8 cellular contexts compared by ENCODE assay signal in the genomic region with DNA sequence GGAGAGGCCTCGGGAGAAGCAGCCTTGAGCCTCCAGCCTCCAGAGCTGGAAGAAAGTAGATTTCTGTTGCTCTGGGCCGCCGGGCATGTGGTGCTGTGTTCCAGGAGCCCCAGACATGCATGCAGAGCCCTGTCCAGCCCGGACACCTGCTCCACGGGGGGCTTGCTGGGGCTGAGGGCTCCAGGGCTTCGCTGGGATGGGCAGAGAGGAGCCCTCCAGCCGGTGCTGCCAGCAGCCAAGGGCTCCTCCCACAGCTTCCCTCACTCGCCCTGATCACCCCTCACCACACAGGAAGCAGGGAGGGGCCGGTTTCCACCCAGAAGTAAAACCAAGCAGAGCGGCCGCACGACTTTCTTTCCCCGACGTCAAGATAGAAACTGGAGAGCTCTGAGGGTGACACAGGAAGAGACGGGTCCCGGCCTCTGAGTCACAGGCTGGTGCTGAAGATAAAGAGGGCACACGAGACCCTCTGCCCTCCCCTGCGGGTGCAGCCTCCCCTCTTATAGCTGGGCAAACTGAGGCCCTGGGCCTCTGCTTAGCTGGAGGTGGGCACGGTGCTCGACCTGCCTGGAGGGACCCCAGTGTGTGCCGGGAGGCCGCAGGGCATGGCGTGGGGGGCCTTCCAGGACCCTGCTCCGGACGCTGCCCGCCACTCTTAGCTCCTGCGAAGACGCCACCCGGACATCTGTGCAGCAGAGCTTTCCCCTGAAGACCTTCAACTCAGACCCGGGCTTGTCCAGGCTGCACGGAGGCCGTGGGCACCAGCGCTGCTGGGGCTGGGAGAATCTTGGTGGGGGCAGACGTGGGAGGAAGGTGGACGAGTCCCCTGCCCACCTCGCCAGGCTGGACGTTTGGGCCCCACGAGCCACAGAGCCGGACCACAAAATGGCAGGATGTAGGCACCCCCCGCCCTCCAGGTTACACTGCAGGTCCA. TPM values are rescaled to one million over a fixed set of nuclear protein-coding genes. Genes with fewer than 3 reads are reported as not detected.
DNase-seq lines count a peak whose midpoint lies in the region; ATAC-seq and TF ChIP-seq lines count a peak whose summit lies in the region.

No MANE protein-coding gene starts in this region.

- 27% methylated on average over 7 of the region's 40 CpGs for WGBS in right lobe of liver (ENCODE audit: insufficient coverage, low coverage, low lambda C conversion rate, missing lambda C conversion rate)
- 70% methylated on average over 33 of the region's 40 CpGs for WGBS in prostate gland

- no peak for TF ChIP-seq POLR2A in right lobe of liver (IDR thresholded peaks at IDR 0.05)
- TF ChIP-seq POLR2A in prostate gland (IDR thresholded peaks at IDR 0.05), result no peak

- H3K27ac ChIP-seq in BLaER1 treated with 17β-estradiol and CSF1 and Interleukin-3, amounts not matched to agents 10 nM and 100 nM, result peak overlapping the region; percentile 59 to 90 (median 83); a peak in 21 of 22 replicates
- H3K27ac ChIP-seq in right lobe of liver (peak overlapping the region; percentile 21 to 60 (median 44)), prostate gland (no peak overlapping the region)

- DNase-seq in GM19240 (ENCODE audit: insufficient read length, low spot score) (peak; percentile 99), T-helper 1 cell (peak; percentile 70 to 95 (median 86)), right lobe of liver (peak; percentile 70 to 82 (median 78)), prostate gland (ENCODE audit: low spot score) (no peak)
- peak; percentile 93 for DNase-seq in activated naive CD8-positive, alpha-beta T cell treated with anti-CD3 and anti-CD28 coated beads, Interleukin-2, amount 50 U/mL, for 24 hours
- DNase-seq in stimulated activated CD8-positive, alpha-beta memory T cell treated with anti-CD3 and anti-CD28 coated beads, Interleukin-15, amount 100 ng/mL, for 48 hours (ENCODE audit: low read depth in 2 of 2), result peak; percentile 90 to 93

- H3K4me1 ChIP-seq in BLaER1 treated with 17β-estradiol and CSF1 and Interleukin-3, amounts not matched to agents 10 nM and 100 nM, result peaks cover 83 to 95% (median 91%) of the 10 kb centered on the region in 10 experiments
- H3K4me1 ChIP-seq in right lobe of liver (no peaks in the 10 kb centered on the region), prostate gland (replicated peaks) (no peaks in the 10 kb centered on the region)

- H3K27me3 Mint-ChIP-seq in activated naive CD8-positive, alpha-beta T cell treated with anti-CD3 and anti-CD28 coated beads, Interleukin-2, amount 50 U/mL, for 24 hours, result no peaks in the 10 kb centered on the region

- intact Hi-C loops in right lobe of liver (cut with DNase I) (no loop called here), prostate gland (cut with DNase I) (no loop called here)

- H3K4me2 ChIP-seq in BLaER1 treated with 17β-estradiol and CSF1 and Interleukin-3, amounts not matched to agents 10 nM and 100 nM, result peak overlapping the region; percentile 92 to 100 (median 97)

- TF ChIP-seq CTCF in right lobe of liver (IDR thresholded peaks at IDR 0.05) (no peak), prostate gland (IDR thresholded peaks at IDR 0.05) (no peak)

- peak overlapping the region; percentile 66 to 81 (median 77) for H3K9ac ChIP-seq in BLaER1 treated with 17β-estradiol and CSF1 and Interleukin-3, amounts not matched to agents 10 nM and 100 nM

- peaks cover 0 to 7% (median 0%) of the 10 kb centered on the region in 11 experiments; a peak in 4 of 22 replicates for H4K20me1 ChIP-seq in BLaER1 treated with 17β-estradiol and CSF1 and Interleukin-3, amounts not matched to agents 10 nM and 100 nM

- H3K27ac Mint-ChIP-seq in activated naive CD8-positive, alpha-beta T cell treated with anti-CD3 and anti-CD28 coated beads, Interleukin-2, amount 50 U/mL, for 24 hours, result peak overlapping the region; percentile 94

- H3K4me3 ChIP-seq in BLaER1 treated with 17β-estradiol and CSF1 and Interleukin-3, amounts not matched to agents 10 nM and 100 nM, result peak overlapping the region; percentile 31 to 70 (median 54); a peak in 18 of 20 replicates
- H3K4me3 ChIP-seq in right lobe of liver (no peak overlapping the region), prostate gland (no peak overlapping the region)

- H3K27me3 ChIP-seq in BLaER1 treated with 17β-estradiol and CSF1 and Interleukin-3, amounts not matched to agents 10 nM and 100 nM, result no peaks in the 10 kb centered on the region
- H3K27me3 ChIP-seq in right lobe of liver (no peaks in the 10 kb centered on the region), prostate gland (replicated peaks; ENCODE audit: insufficient read depth) (no peaks in the 10 kb centered on the region)

- H3K9me3 ChIP-seq in BLaER1 treated with 17β-estradiol and CSF1 and Interleukin-3, amounts not matched to agents 10 nM and 100 nM (replicated peaks in 1 of 11), result no peaks in the 10 kb centered on the region
- no peaks in the 10 kb centered on the region for H3K9me3 ChIP-seq in right lobe of liver
- H3K9me3 ChIP-seq in prostate gland, result no peaks in the 10 kb centered on the region

- peaks cover 1 to 37% (median 8%) of the 10 kb centered on the region in 11 experiments; a peak in 16 of 22 replicates for H3K36me3 ChIP-seq in BLaER1 treated with 17β-estradiol and CSF1 and Interleukin-3, amounts not matched to agents 10 nM and 100 nM
- H3K36me3 ChIP-seq in right lobe of liver, result no peaks in the 10 kb centered on the region
- H3K36me3 ChIP-seq in prostate gland, result no peaks in the 10 kb centered on the region

- peaks cover 10% of the 10 kb centered on the region for H3K36me3 Mint-ChIP-seq in activated naive CD8-positive, alpha-beta T cell treated with anti-CD3 and anti-CD28 coated beads, Interleukin-2, amount 50 U/mL, for 24 hours (ENCODE audit: low read depth)

- H3K9me3 Mint-ChIP-seq in activated naive CD8-positive, alpha-beta T cell treated with anti-CD3 and anti-CD28 coated beads, Interleukin-2, amount 50 U/mL, for 24 hours, result no peaks in the 10 kb centered on the region

- H3K4me3 Mint-ChIP-seq in activated naive CD8-positive, alpha-beta T cell treated with anti-CD3 and anti-CD28 coated beads, Interleukin-2, amount 50 U/mL, for 24 hours, result peak overlapping the region; percentile 77

- ATAC-seq in HG03439 (IDR thresholded peaks at IDR 0.05; ENCODE audit: unreplicated experiment) (peak; percentile 61), right lobe of liver (peak; percentile 67 to 83 (median 74))
- ATAC-seq in activated naive CD8-positive, alpha-beta T cell treated with anti-CD3 and anti-CD28 coated beads, Interleukin-2, amount 50 U/mL, for 24 hours, result peak; percentile 75

- peaks cover 61% of the 10 kb centered on the region for H3K4me1 Mint-ChIP-seq in activated naive CD8-positive, alpha-beta T cell treated with anti-CD3 and anti-CD28 coated beads, Interleukin-2, amount 50 U/mL, for 24 hours

RNA-seq across cellular contexts. Expression of gene ADAP1, which starts 31.1 kb away (rescaled TPM):
- 1 to 10 TPM; 1.4 to 4.2 (median 2.7) TPM for total RNA-seq in right lobe of liver
- 1 to 10 TPM; 5.9 to 8.3 TPM for total RNA-seq in prostate gland

RNA-seq across cellular contexts. Expression of gene GET4, which starts 47.0 kb away (rescaled TPM):
- total RNA-seq in right lobe of liver, result 10 to 100 TPM; 15.6 to 38.3 (median 28.3) TPM
- total RNA-seq in prostate gland, result 10 to 100 TPM; 50.0 to 91.9 TPM

RNA-seq across cellular contexts. Expression of gene COX19, which starts 52.0 kb away (rescaled TPM):
- total RNA-seq in right lobe of liver (1 to 10 TPM; 3.2 to 6.5 (median 4.0) TPM), prostate gland (10 to 100 TPM; 11.3 to 17.0 TPM)

RNA-seq across cellular contexts. Expression of gene CYP2W1, which starts 59.6 kb away (rescaled TPM):
- total RNA-seq in right lobe of liver (not detected), prostate gland (1 to 10 TPM; 3.1 to 4.0 TPM)

Comparison
In these comparisons a context has a peak if more than half of its experiments do, and no peak if none do; other contexts are left out.
1. H3K27ac ChIP-seq: peak in BLaER1 treated with 17β-estradiol and CSF1 and Interleukin-3, amounts not matched to agents 10 nM and 100 nM (11 of 11) and right lobe of liver (3 of 3); none in prostate gland (0 of 2).
2. H3K4me3 ChIP-seq: peak in BLaER1 treated with 17β-estradiol and CSF1 and Interleukin-3, amounts not matched to agents 10 nM and 100 nM (10 of 10); none in right lobe of liver (0 of 3) and prostate gland (0 of 2).
3. Peak in every context shown above with its lines, with median percentiles within 50 percentile points of each other: ATAC-seq.